Comparison of ENCODE assay signal across 22 cellular contexts in the genomic region with DNA sequence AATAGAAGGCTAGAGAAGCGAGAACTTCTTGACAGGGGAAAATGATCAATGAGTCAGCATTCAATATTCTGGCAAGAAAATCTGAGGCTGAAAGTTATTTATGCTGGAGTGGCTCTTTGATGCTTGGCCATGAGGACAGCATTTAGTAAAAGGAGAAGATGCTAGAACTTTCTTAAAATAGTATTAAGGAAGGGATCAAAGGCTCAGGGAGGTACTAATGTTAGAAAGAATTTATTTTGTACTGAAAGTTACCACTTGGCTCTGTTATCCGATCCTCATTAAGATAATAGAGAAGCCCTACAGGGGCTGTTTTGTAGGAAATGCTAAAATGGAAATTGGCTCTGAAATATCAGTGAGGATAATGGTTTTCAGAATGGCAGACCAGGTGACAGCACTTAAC.
DNase-seq lines count a peak whose midpoint lies in the region; ATAC-seq and TF ChIP-seq lines count a peak whose summit lies in the region.
"Had no signal": no experiment of that assay in that cellular context is flagged by ENCODE, and none has a peak within 500 bp of the region (broad histone marks: within the 10 kb centered on the region; RNA-seq: fewer than 3 reads in every experiment).

No MANE protein-coding gene starts in this region.

- WGBS in SK-N-SH (ENCODE audit: low lambda C conversion rate): 31% methylated on average over 2 of the region's 2 CpGs

- H4K20me1 ChIP-seq in SK-N-SH (ENCODE audit: insufficient read depth): no peaks in the 10 kb centered on the region

- peak overlapping the region; percentile 11; the same call in 1 of the 2 replicates for H3K9ac ChIP-seq in SK-N-SH

- no peak for TF ChIP-seq CTCF in SK-N-SH (IDR thresholded peaks at IDR 0.05)

- H3K36me3 ChIP-seq in SK-N-SH (replicated peaks in 1 of 2; ENCODE audit: control insufficient read depth in 1 of 2, insufficient read depth in 2 of 2, low read length in 1 of 2): no peaks in the 10 kb centered on the region
- H3K36me3 ChIP-seq: vagina had no signal

- peaks cover 16% of the 10 kb centered on the region for H3F3A ChIP-seq in SK-N-SH (replicated peaks; ENCODE audit: insufficient read depth)

- CTCF ChIA-PET in SK-N-SH (lab: Yijun Ruan, JAX): no interaction called here

- no peak overlapping the region for H3K27ac Mint-ChIP-seq in activated naive CD8-positive, alpha-beta T cell treated with anti-CD3 and anti-CD28 coated beads, Interleukin-2, amount 50 U/mL, for 24 hours
- H3K27ac Mint-ChIP-seq: activated B cell treated with CpG ODN at 0.5 μM for 24 hours; activated CD8-positive, alpha-beta T cell treated with anti-CD3 and anti-CD28 coated beads for 36 hours; activated naive CD4-positive, alpha-beta T cell treated with anti-CD3 and anti-CD28 coated beads, Interleukin-2, amount 10 ng/mL, durations not matched to agents 7 days and 5 days; CD8-positive, alpha-beta T cell had no signal

- H3K27ac ChIP-seq in SK-N-SH (ENCODE audit: low read depth in 2 of 2, low read length in 1 of 2): peak overlapping the region; percentile 76
- H3K27ac ChIP-seq: vagina had no signal

- peak overlapping the region; percentile 69 for H2AFZ ChIP-seq in SK-N-SH (ENCODE audit: low read depth)

- no peaks in the 10 kb centered on the region for H3K79me2 ChIP-seq in SK-N-SH (ENCODE audit: insufficient read depth)

- no peak overlapping the region for H3K4me3 Mint-ChIP-seq in activated naive CD8-positive, alpha-beta T cell treated with anti-CD3 and anti-CD28 coated beads, Interleukin-2, amount 50 U/mL, for 24 hours
- H3K4me3 Mint-ChIP-seq: activated B cell treated with CpG ODN at 0.5 μM for 24 hours; activated CD8-positive, alpha-beta T cell treated with anti-CD3 and anti-CD28 coated beads for 36 hours; activated naive CD4-positive, alpha-beta T cell treated with anti-CD3 and anti-CD28 coated beads, Interleukin-2, amount 10 ng/mL, durations not matched to agents 7 days and 5 days; CD8-positive, alpha-beta T cell had no signal

- no peak for ATAC-seq in HG02642 (IDR thresholded peaks at IDR 0.05; ENCODE audit: poor library complexity, unreplicated experiment)
- no peak for ATAC-seq in activated naive CD8-positive, alpha-beta T cell treated with anti-CD3 and anti-CD28 coated beads, Interleukin-2, amount 50 U/mL, for 24 hours
- ATAC-seq: activated CD8-positive, alpha-beta T cell treated with anti-CD3 and anti-CD28 coated beads for 36 hours; CD8-positive, alpha-beta T cell had no signal

- peaks cover 0 to 4% of the 10 kb centered on the region in 2 experiments; a peak in 2 of 4 replicates for H3K4me1 ChIP-seq in SK-N-SH (ENCODE audit: control insufficient read depth in 1 of 2, insufficient read depth in 2 of 2, low read depth in 1 of 2, low read length in 1 of 2)
- H3K4me1 ChIP-seq: vagina had no signal

- H3K4me1 Mint-ChIP-seq in activated naive CD8-positive, alpha-beta T cell treated with anti-CD3 and anti-CD28 coated beads, Interleukin-2, amount 50 U/mL, for 24 hours: no peaks in the 10 kb centered on the region
- H3K4me1 Mint-ChIP-seq: activated B cell treated with CpG ODN at 0.5 μM for 24 hours; activated naive CD4-positive, alpha-beta T cell treated with anti-CD3 and anti-CD28 coated beads, Interleukin-2, amount 10 ng/mL, durations not matched to agents 7 days and 5 days had no signal

- H3K36me3 Mint-ChIP-seq in activated naive CD8-positive, alpha-beta T cell treated with anti-CD3 and anti-CD28 coated beads, Interleukin-2, amount 50 U/mL, for 24 hours (ENCODE audit: low read depth): no peaks in the 10 kb centered on the region
- H3K36me3 Mint-ChIP-seq: activated naive CD4-positive, alpha-beta T cell treated with anti-CD3 and anti-CD28 coated beads, Interleukin-2, amount 10 ng/mL, durations not matched to agents 7 days and 5 days; CD8-positive, alpha-beta T cell had no signal

- H3K9me3 ChIP-seq in SK-N-SH: no peaks in the 10 kb centered on the region
- H3K9me3 ChIP-seq: vagina had no signal

- no peak for TF ChIP-seq EP300 in SK-N-SH (IDR thresholded peaks at IDR 0.05; ENCODE audit: borderline replicate concordance in 1 of 2, low read depth in 1 of 2, low read length in 1 of 2)

- DNase-seq in ELR (ENCODE audit: low read depth): peak; percentile 22
- peak; percentile 78 for DNase-seq in NCI-H146 (lab: John Stamatoyannopoulos, UW)
- DNase-seq in SK-N-SH: peak; percentile 5
- peak; percentile 2 for DNase-seq in myocyte (ENCODE audit: low read depth)
- DNase-seq in activated naive CD4-positive, alpha-beta T cell treated with Interleukin-2 at 50 U/mL for 16 hours: no peak
- DNase-seq in CD1c-positive myeloid dendritic cell (ENCODE audit: extremely low spot score): no peak
- no peak for DNase-seq in activated naive CD8-positive, alpha-beta T cell treated with anti-CD3 and anti-CD28 coated beads, Interleukin-2, amount 50 U/mL, for 24 hours
- DNase-seq: activated B cell treated with CpG ODN at 0.5 μM for 24 hours; activated CD8-positive, alpha-beta T cell treated with anti-CD3 and anti-CD28 coated beads for 36 hours; activated naive CD4-positive, alpha-beta T cell treated with anti-CD3 and anti-CD28 coated beads, Interleukin-2, amount 10 ng/mL, durations not matched to agents 7 days and 5 days; activated T-cell treated with anti-CD3 and anti-CD28 coated beads, Interleukin-2, amount 50 U/mL, for 1 hour; aorta; CD8-positive, alpha-beta T cell; DND-41; effector memory CD4-positive, alpha-beta T cell; GOT3; head of caudate nucleus; NCI-H1694; NCI-H446; SIG-M5 had no signal

- peak overlapping the region; percentile 48; the same call in 1 of the 2 replicates for H3K4me2 ChIP-seq in SK-N-SH

- no peaks in the 10 kb centered on the region for H3K27me3 Mint-ChIP-seq in activated naive CD8-positive, alpha-beta T cell treated with anti-CD3 and anti-CD28 coated beads, Interleukin-2, amount 50 U/mL, for 24 hours
- H3K27me3 Mint-ChIP-seq: activated B cell treated with CpG ODN at 0.5 μM for 24 hours; activated CD8-positive, alpha-beta T cell treated with anti-CD3 and anti-CD28 coated beads for 36 hours; activated naive CD4-positive, alpha-beta T cell treated with anti-CD3 and anti-CD28 coated beads, Interleukin-2, amount 10 ng/mL, durations not matched to agents 7 days and 5 days had no signal

- no peaks in the 10 kb centered on the region for H3K9me2 ChIP-seq in SK-N-SH

- TF ChIP-seq RAD21 in SK-N-SH (IDR thresholded peaks at IDR 0.05; ENCODE audit: low read length): no peak

- POLR2A ChIA-PET in SK-N-SH (lab: Yijun Ruan, JAX): no interaction called here

- H3K4me3 ChIP-seq in SK-N-SH (ENCODE audit: low read depth in 2 of 2, low read length in 1 of 2): no peak overlapping the region; a peak in 1 of 4 replicates
- H3K4me3 ChIP-seq: vagina had no signal

- H3K27me3 ChIP-seq in SK-N-SH (ENCODE audit: insufficient read depth): no peaks in the 10 kb centered on the region
- H3K27me3 ChIP-seq: vagina had no signal

- peaks cover 9% of the 10 kb centered on the region for H3K9me3 Mint-ChIP-seq in activated naive CD8-positive, alpha-beta T cell treated with anti-CD3 and anti-CD28 coated beads, Interleukin-2, amount 50 U/mL, for 24 hours

TF ChIP-seq in SK-N-SH, 30 proteins besides CTCF, POLR2A, EP300 and RAD21 (continues in another document):
- TF ChIP-seq GATA2 (CRISPR knock-in tag; IDR thresholded peaks at IDR 0.05) (no peak), FOSL2 (IDR thresholded peaks at IDR 0.05; ENCODE audit: borderline replicate concordance, low read depth) (no peak), RCOR1 (IDR thresholded peaks at IDR 0.05; ENCODE audit: low read length) (no peak), RXRA (IDR thresholded peaks at IDR 0.05; ENCODE audit: borderline replicate concordance, low read depth) (no peak)
- TF ChIP-seq, protein P1, sequence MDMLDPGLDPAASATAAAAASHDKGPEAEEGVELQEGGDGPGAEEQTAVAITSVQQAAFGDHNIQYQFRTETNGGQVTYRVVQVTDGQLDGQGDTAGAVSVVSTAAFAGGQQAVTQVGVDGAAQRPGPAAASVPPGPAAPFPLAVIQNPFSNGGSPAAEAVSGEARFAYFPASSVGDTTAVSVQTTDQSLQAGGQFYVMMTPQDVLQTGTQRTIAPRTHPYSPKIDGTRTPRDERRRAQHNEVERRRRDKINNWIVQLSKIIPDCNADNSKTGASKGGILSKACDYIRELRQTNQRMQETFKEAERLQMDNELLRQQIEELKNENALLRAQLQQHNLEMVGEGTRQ (IDR thresholded peaks at IDR 0.05; ENCODE audit: borderline replicate concordance, low read depth, low read length): no peak
- TF ChIP-seq, protein P2, sequence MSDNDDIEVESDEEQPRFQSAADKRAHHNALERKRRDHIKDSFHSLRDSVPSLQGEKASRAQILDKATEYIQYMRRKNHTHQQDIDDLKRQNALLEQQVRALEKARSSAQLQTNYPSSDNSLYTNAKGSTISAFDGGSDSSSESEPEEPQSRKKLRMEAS (IDR thresholded peaks at IDR 0.05; ENCODE audit: low read depth): no peak
- TF ChIP-seq, protein P3, sequence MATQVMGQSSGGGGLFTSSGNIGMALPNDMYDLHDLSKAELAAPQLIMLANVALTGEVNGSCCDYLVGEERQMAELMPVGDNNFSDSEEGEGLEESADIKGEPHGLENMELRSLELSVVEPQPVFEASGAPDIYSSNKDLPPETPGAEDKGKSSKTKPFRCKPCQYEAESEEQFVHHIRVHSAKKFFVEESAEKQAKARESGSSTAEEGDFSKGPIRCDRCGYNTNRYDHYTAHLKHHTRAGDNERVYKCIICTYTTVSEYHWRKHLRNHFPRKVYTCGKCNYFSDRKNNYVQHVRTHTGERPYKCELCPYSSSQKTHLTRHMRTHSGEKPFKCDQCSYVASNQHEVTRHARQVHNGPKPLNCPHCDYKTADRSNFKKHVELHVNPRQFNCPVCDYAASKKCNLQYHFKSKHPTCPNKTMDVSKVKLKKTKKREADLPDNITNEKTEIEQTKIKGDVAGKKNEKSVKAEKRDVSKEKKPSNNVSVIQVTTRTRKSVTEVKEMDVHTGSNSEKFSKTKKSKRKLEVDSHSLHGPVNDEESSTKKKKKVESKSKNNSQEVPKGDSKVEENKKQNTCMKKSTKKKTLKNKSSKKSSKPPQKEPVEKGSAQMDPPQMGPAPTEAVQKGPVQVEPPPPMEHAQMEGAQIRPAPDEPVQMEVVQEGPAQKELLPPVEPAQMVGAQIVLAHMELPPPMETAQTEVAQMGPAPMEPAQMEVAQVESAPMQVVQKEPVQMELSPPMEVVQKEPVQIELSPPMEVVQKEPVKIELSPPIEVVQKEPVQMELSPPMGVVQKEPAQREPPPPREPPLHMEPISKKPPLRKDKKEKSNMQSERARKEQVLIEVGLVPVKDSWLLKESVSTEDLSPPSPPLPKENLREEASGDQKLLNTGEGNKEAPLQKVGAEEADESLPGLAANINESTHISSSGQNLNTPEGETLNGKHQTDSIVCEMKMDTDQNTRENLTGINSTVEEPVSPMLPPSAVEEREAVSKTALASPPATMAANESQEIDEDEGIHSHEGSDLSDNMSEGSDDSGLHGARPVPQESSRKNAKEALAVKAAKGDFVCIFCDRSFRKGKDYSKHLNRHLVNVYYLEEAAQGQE (IDR thresholded peaks at IDR 0.05; ENCODE audit: low read depth, low read length): no peak

Comparison
In these comparisons a context has a peak if more than half of its experiments do, and no peak if none do; other contexts are left out.
1. DNase-seq: peak in ELR (single experiment), NCI-H146 (single experiment), SK-N-SH (single experiment) and myocyte (single experiment); none in activated naive CD4-positive, alpha-beta T cell treated with Interleukin-2 at 50 U/mL for 16 hours (single experiment), CD1c-positive myeloid dendritic cell (single experiment) and activated naive CD8-positive, alpha-beta T cell treated with anti-CD3 and anti-CD28 coated beads, Interleukin-2, amount 50 U/mL, for 24 hours (single experiment).